ENCODE assay signal across 8 cellular contexts in the genomic region with DNA sequence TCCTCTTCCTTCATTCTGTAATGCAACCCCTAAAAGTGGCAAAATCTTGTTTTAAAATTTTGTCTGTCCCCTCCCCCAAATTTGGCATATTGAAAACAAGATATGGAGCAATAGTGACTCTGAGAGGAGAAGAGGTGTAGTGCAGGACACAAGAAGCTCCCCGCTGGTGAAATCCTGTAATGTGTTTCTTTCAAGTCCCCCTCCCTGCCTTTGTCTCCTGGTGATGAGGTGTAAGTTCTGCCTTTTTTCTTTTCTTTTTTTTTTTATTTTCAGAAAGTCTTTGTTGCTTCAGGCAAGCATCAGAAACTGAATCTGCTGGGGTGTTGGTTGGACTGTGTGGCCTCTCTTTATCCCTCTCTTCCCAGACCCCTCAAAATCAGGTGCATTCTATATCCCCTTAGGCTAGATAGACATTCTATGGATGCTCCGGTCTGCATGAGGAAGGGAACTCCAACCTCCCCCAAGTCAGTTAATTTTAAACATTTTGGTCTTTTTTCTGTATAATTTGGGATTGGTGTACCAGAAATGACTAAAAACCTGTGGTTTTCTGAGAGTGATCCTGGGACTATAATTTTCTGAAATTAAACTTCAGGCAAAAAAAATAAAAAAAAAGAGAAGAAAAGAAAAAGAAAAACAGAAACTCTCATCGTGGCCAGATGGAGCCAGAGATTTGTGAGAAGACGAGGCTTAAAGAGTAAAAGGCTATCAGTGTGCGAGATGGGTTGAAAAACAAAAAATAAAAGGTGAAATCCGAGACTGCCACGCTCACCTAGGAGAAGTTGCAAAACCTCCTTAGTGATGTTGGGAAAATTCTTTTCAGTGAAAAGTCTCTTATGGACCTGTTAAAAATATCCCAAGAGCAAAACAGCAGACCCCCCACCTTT. TPM values are rescaled to one million over a fixed set of nuclear protein-coding genes. Genes with fewer than 3 reads are reported as not detected.
DNase-seq lines count a peak whose midpoint lies in the region; ATAC-seq, FAIRE-seq and TF ChIP-seq lines count a peak whose summit lies in the region.

No MANE protein-coding gene starts in this region.

- no peak overlapping the region for H3K4me3 Mint-ChIP-seq in activated T-helper 1 cell treated with anti-CD3 and anti-CD28 coated beads, Interleukin-12 subunit alpha, Interleukin-12 subunit beta, Interleukin-2, Interleukin-4 antibody, amounts not matched to agents 30 ng/mL and 10 ng/mL and 1 ng/mL, durations not matched to agents 14 hours and 24 hours and 36 hours

- peak; percentile 76 to 90 (median 84) for ATAC-seq in pancreas
- no peak for ATAC-seq in HG02571 (IDR thresholded peaks at IDR 0.05; ENCODE audit: unreplicated experiment)
- ATAC-seq in HG03159 (IDR thresholded peaks at IDR 0.05; ENCODE audit: unreplicated experiment) = no peak

- H3K9me3 Mint-ChIP-seq in activated T-helper 1 cell treated with anti-CD3 and anti-CD28 coated beads, Interleukin-12 subunit alpha, Interleukin-12 subunit beta, Interleukin-2, Interleukin-4 antibody, amounts not matched to agents 30 ng/mL and 10 ng/mL and 1 ng/mL, durations not matched to agents 14 hours and 24 hours and 36 hours = no peaks in the 10 kb centered on the region

- no peaks in the 10 kb centered on the region for H3K9me3 ChIP-seq in pancreas

- no peak overlapping the region for H3K27ac ChIP-seq in pancreas

- H3K36me3 ChIP-seq in pancreas = no peaks in the 10 kb centered on the region

- no peak for FAIRE-seq in pancreas (lab: Jason Lieb, UNC)

- no peak overlapping the region for H3K27ac Mint-ChIP-seq in activated T-helper 1 cell treated with anti-CD3 and anti-CD28 coated beads, Interleukin-12 subunit alpha, Interleukin-12 subunit beta, Interleukin-2, Interleukin-4 antibody, amounts not matched to agents 30 ng/mL and 10 ng/mL and 1 ng/mL, durations not matched to agents 14 hours and 24 hours and 36 hours

- WGBS in pancreas, 2 donors = 29 to 46% methylated on average over 7 of the region's 7 CpGs

- H3K4me1 ChIP-seq in pancreas = no peaks in the 10 kb centered on the region

- peak in 2 of 4 donors; percentile 22 to 34 for TF ChIP-seq CTCF in pancreas (IDR thresholded peaks at IDR 0.05)

- intact Hi-C loops in pancreas (cut with DNase I) = loop anchor here in 1 of 3 donors (5.0 kb wide), 1 partner anchor 48 kb away; no protein-coding TSS in a partner anchor
- intact Hi-C loops in activated T-helper 1 cell treated with anti-CD3 and anti-CD28 coated beads, Interleukin-12 subunit alpha, Interleukin-12 subunit beta, Interleukin-2, Interleukin-4 antibody, amounts not matched to agents 30 ng/mL and 10 ng/mL and 1 ng/mL, durations not matched to agents 14 hours and 24 hours and 36 hours (cut with micrococcal nuclease) = loop anchor here (1.0 to 5.0 kb wide), 5 partner anchors 9 to 672 kb away; a partner anchor contains a TSS

- H3K27me3 ChIP-seq in pancreas = no peaks in the 10 kb centered on the region

- H3K27me3 Mint-ChIP-seq in activated T-helper 1 cell treated with anti-CD3 and anti-CD28 coated beads, Interleukin-12 subunit alpha, Interleukin-12 subunit beta, Interleukin-2, Interleukin-4 antibody, amounts not matched to agents 30 ng/mL and 10 ng/mL and 1 ng/mL, durations not matched to agents 14 hours and 24 hours and 36 hours (ENCODE audit: insufficient read depth) = peaks cover 14% of the 10 kb centered on the region

- peaks cover 9% of the 10 kb centered on the region for H3K4me1 Mint-ChIP-seq in activated T-helper 1 cell treated with anti-CD3 and anti-CD28 coated beads, Interleukin-12 subunit alpha, Interleukin-12 subunit beta, Interleukin-2, Interleukin-4 antibody, amounts not matched to agents 30 ng/mL and 10 ng/mL and 1 ng/mL, durations not matched to agents 14 hours and 24 hours and 36 hours (ENCODE audit: low read depth)

- peak; percentile 35 for DNase-seq in NCI-H2107 treated with DMSO at 0.1 percent for 48 hours (lab: John Stamatoyannopoulos, UW; ENCODE audit: unreplicated experiment)
- DNase-seq in NCI-H2107 (lab: John Stamatoyannopoulos, UW) = no peak
- peak; percentile 8 for DNase-seq in NCI-H2227 treated with DMSO at 0.1 percent for 48 hours (lab: John Stamatoyannopoulos, UW)
- peak; percentile 22 for DNase-seq in dermis blood vessel endothelial cell
- no peak for DNase-seq in pancreas
- no peak for DNase-seq in activated T-helper 1 cell treated with anti-CD3 and anti-CD28 coated beads, Interleukin-12 subunit alpha, Interleukin-12 subunit beta, Interleukin-2, Interleukin-4 antibody, amounts not matched to agents 30 ng/mL and 10 ng/mL and 1 ng/mL, durations not matched to agents 14 hours and 24 hours and 36 hours (ENCODE audit: low spot score)

- no peaks in the 10 kb centered on the region for H3K36me3 Mint-ChIP-seq in activated T-helper 1 cell treated with anti-CD3 and anti-CD28 coated beads, Interleukin-12 subunit alpha, Interleukin-12 subunit beta, Interleukin-2, Interleukin-4 antibody, amounts not matched to agents 30 ng/mL and 10 ng/mL and 1 ng/mL, durations not matched to agents 14 hours and 24 hours and 36 hours (ENCODE audit: low read depth)

- H3K4me3 ChIP-seq in pancreas = no peak overlapping the region

RNA-seq across cellular contexts. Expression of a gene that starts 21.4 kb away (rescaled TPM):
- total RNA-seq in dermis blood vessel endothelial cell (11.2 and 13.3 TPM in 2 replicates), pancreas (1 to 10 TPM in 2 of 6 donors, under 1 TPM in 4; 0.37 to 1.7 (median 0.86) TPM)
- under 1 TPM; 0.09 to 0.80 TPM for polyA plus RNA-seq in pancreas
- 0.66 and 0.88 TPM in 2 replicates for total RNA-seq in activated T-helper 1 cell treated with anti-CD3 and anti-CD28 coated beads, Interleukin-12 subunit alpha, Interleukin-12 subunit beta, Interleukin-2, Interleukin-4 antibody, amounts not matched to agents 30 ng/mL and 10 ng/mL and 1 ng/mL, durations not matched to agents 14 hours and 24 hours and 36 hours

RNA-seq across cellular contexts. Expression of a gene that starts 26.4 kb away (rescaled TPM):
- total RNA-seq in dermis blood vessel endothelial cell (110 and 112 TPM in 2 replicates), pancreas (10 to 100 TPM; 14.6 to 34.9 (median 27.3) TPM)
- 10 to 100 TPM; 32.4 to 56.6 TPM for polyA plus RNA-seq in pancreas
- total RNA-seq in activated T-helper 1 cell treated with anti-CD3 and anti-CD28 coated beads, Interleukin-12 subunit alpha, Interleukin-12 subunit beta, Interleukin-2, Interleukin-4 antibody, amounts not matched to agents 30 ng/mL and 10 ng/mL and 1 ng/mL, durations not matched to agents 14 hours and 24 hours and 36 hours = 90.1 and 97.5 TPM in 2 replicates

RNA-seq across cellular contexts. Expression of a gene that starts 45.0 kb away (rescaled TPM):
- not detected in 2 replicates for total RNA-seq in dermis blood vessel endothelial cell
- total RNA-seq in pancreas = under 1 TPM in 1 of 6 donors, not detected in 5; 0.22 TPM
- not detected for polyA plus RNA-seq in pancreas
- not detected in 2 replicates for total RNA-seq in activated T-helper 1 cell treated with anti-CD3 and anti-CD28 coated beads, Interleukin-12 subunit alpha, Interleukin-12 subunit beta, Interleukin-2, Interleukin-4 antibody, amounts not matched to agents 30 ng/mL and 10 ng/mL and 1 ng/mL, durations not matched to agents 14 hours and 24 hours and 36 hours

RNA-seq across cellular contexts. Expression of a gene that starts 57.6 kb away (rescaled TPM):
- total RNA-seq in dermis blood vessel endothelial cell = 0.28 and 1.0 TPM in 2 replicates
- 1 to 10 TPM in 1 of 6 donors, under 1 TPM in 5; 0.18 to 1.0 (median 0.69) TPM for total RNA-seq in pancreas
- polyA plus RNA-seq in pancreas = 1 to 10 TPM in 1 of 2 donors, under 1 TPM in 1; 0.65 to 1.3 TPM
- 0.32 TPM in 1 of 2 replicates, not detected in the other for total RNA-seq in activated T-helper 1 cell treated with anti-CD3 and anti-CD28 coated beads, Interleukin-12 subunit alpha, Interleukin-12 subunit beta, Interleukin-2, Interleukin-4 antibody, amounts not matched to agents 30 ng/mL and 10 ng/mL and 1 ng/mL, durations not matched to agents 14 hours and 24 hours and 36 hours

Comparison
In these comparisons a context has a peak if more than half of its experiments do, and no peak if none do; other contexts are left out.
1. DNase-seq: peak in NCI-H2107 treated with DMSO at 0.1 percent for 48 hours (single experiment), NCI-H2227 treated with DMSO at 0.1 percent for 48 hours (single experiment) and dermis blood vessel endothelial cell (single experiment); none in NCI-H2107 (single experiment), pancreas (0 of 6) and activated T-helper 1 cell treated with anti-CD3 and anti-CD28 coated beads, Interleukin-12 subunit alpha, Interleukin-12 subunit beta, Interleukin-2, Interleukin-4 antibody, amounts not matched to agents 30 ng/mL and 10 ng/mL and 1 ng/mL, durations not matched to agents 14 hours and 24 hours and 36 hours (single experiment).
2. ATAC-seq: peak in pancreas (4 of 4); none in HG02571 (single experiment) and HG03159 (single experiment).